In genomic region chr5:141692919-141693848, GRCh38 we compare ENCODE assay signal across 8 cellular contexts. TPM values are rescaled to one million over a fixed set of nuclear protein-coding genes. Genes with fewer than 3 reads are reported as not detected.
DNase-seq lines count a peak whose midpoint lies in the region; ATAC-seq and TF ChIP-seq lines count a peak whose summit lies in the region.

No MANE protein-coding gene starts in this region.

- no peak for ATAC-seq in natural killer cell
- no peak for ATAC-seq in GM18909 (IDR thresholded peaks at IDR 0.05; ENCODE audit: poor library complexity, unreplicated experiment)
- ATAC-seq in HG03280 (IDR thresholded peaks at IDR 0.05; ENCODE audit: unreplicated experiment), result no peak

- H3K4me3 Mint-ChIP-seq in natural killer cell, result peak overlapping the region; percentile 25

- H3K27me3 ChIP-seq in SJSA1 (replicated peaks), result peaks cover 10% of the 10 kb centered on the region; the same call in 1 of the 2 replicates

- no peak overlapping the region for H3K4me3 ChIP-seq in SJSA1

- intact Hi-C loops in natural killer cell (cut with micrococcal nuclease), result loop anchor here (1.0 to 5.0 kb wide), 5 partner anchors 186 to 452 kb away; partner anchors contain the start of genes PCDH1 and RNF14

- H3K27me3 Mint-ChIP-seq in natural killer cell (ENCODE audit: low read depth in 2 of 2), result peaks cover 10 to 22% of the 10 kb centered on the region in 2 donors

- no peak for TF ChIP-seq CTCF in natural killer cell (IDR thresholded peaks at IDR 0.05)

- H3K9me3 Mint-ChIP-seq in natural killer cell, result no peaks in the 10 kb centered on the region

- no peaks in the 10 kb centered on the region for H3K36me3 Mint-ChIP-seq in natural killer cell

- H3K27ac Mint-ChIP-seq in natural killer cell, result no peak overlapping the region

- H3K27ac ChIP-seq in SJSA1, result no peak overlapping the region

- DNase-seq in Ammon's horn (ENCODE audit: low spot score) (peak; percentile 78), SJSA1 (ENCODE audit: low read depth in 1 of 2, low spot score in 2 of 2) (peak; percentile 75 to 82), natural killer cell (no peak), NCI-H187 (lab: John Stamatoyannopoulos, UW) (no peak), HuH-7 (ENCODE audit: low spot score) (no peak)
- DNase-seq in activated naive CD4-positive, alpha-beta T cell treated with Interleukin-2 at 50 U/mL for 16 hours, result peak; percentile 90

- H3K4me1 ChIP-seq in SJSA1 (replicated peaks), result peaks cover 19% of the 10 kb centered on the region

- no peaks in the 10 kb centered on the region for H3K9me3 ChIP-seq in SJSA1 (replicated peaks)

- H3K4me1 Mint-ChIP-seq in natural killer cell, result peaks cover 13 to 15% of the 10 kb centered on the region in 2 donors

- H3K36me3 ChIP-seq in SJSA1, result no peaks in the 10 kb centered on the region

RNA-seq across cellular contexts. Expression of gene ARAP3, which starts 11.2 kb away (rescaled TPM):
- total RNA-seq in SJSA1 (2014; rRNA removed; shearing (Covaris generic)), result 7.6 and 8.1 TPM in 2 replicates
- 10 to 100 TPM; 13.9 to 25.2 (median 19.6) TPM for total RNA-seq in natural killer cell

RNA-seq across cellular contexts. Expression of gene FCHSD1, which starts 42.0 kb away (rescaled TPM):
- total RNA-seq in SJSA1 (2014; rRNA removed; shearing (Covaris generic)), result 33.2 and 35.8 TPM in 2 replicates
- 100 to 1,000 TPM; 134 to 155 (median 147) TPM for total RNA-seq in natural killer cell

RNA-seq across cellular contexts. Expression of gene RELL2, which starts 56.4 kb away (rescaled TPM):
- total RNA-seq in SJSA1 (2014; rRNA removed; shearing (Covaris generic)), result 5.8 and 10.1 TPM in 2 replicates
- total RNA-seq in natural killer cell, result 1 to 10 TPM; 5.7 to 6.6 (median 6.1) TPM

RNA-seq across cellular contexts. Expression of gene HDAC3, which starts 56.5 kb away (rescaled TPM):
- total RNA-seq in SJSA1 (2014; rRNA removed; shearing (Covaris generic)), result 85.9 and 93.9 TPM in 2 replicates
- total RNA-seq in natural killer cell, result 10 to 100 TPM; 66.0 to 85.7 (median 74.7) TPM

Comparison
In these comparisons a context has a peak if more than half of its experiments do, and no peak if none do; other contexts are left out.
1. DNase-seq: peak in Ammon's horn (single experiment), SJSA1 (2 of 2) and activated naive CD4-positive, alpha-beta T cell treated with Interleukin-2 at 50 U/mL for 16 hours (single experiment); none in natural killer cell (single experiment), NCI-H187 (0 of 2) and HuH-7 (single experiment).